28 cellular contexts compared by ENCODE assay signal in the genomic region with DNA sequence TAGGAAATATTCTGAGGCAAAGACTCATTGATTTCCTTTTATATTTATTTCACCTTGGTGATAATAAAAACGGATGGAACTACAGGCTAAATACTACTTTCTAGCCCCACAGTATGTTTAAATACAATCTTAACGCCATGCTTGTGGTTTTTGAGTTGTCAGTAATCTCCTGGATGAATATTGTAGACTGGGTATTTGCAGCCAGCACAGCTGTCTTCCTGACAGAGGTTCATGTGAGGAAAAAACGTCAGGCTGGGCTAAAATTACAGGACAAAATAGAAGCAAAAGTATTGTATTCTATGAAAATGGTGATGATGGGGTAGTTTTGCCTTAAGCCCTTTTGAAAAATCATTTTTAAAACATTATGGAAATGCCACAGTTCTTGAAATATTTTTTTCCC.
"Had no signal": no experiment of that assay in that cellular context is flagged by ENCODE, and none has a peak within 500 bp of the region (broad histone marks: within the 10 kb centered on the region; RNA-seq: fewer than 3 reads in every experiment).

No MANE protein-coding gene starts in this region.

- ATAC-seq: activated CD8-positive, alpha-beta T cell treated with anti-CD3 and anti-CD28 coated beads, Interleukin-2, amount 10 ng/mL, durations not matched to agents 7 days and 5 days; body of pancreas; WTC11 had no signal

- FAIRE-seq: bronchial epithelial cell had no signal

- H3K4me3 ChIP-seq: adrenal gland, body of pancreas, Peyer's patch had no signal

- H3K27me3 ChIP-seq: adrenal gland, body of pancreas, Peyer's patch had no signal

- DNase-seq: activated CD4-positive, alpha-beta T cell treated with anti-CD3 and anti-CD28 coated beads for 48 hours; activated CD4-positive, alpha-beta T cell treated with anti-CD3 and anti-CD28 coated beads, Interleukin-2, amount 50 U/mL, for 4 hours; activated CD4-positive, CD25-positive, alpha-beta regulatory T cell treated with anti-CD3 and anti-CD28 coated beads, Interleukin-2, amount 50 U/mL, for 72 hours; activated CD8-positive, alpha-beta memory T cell treated with anti-CD3 and anti-CD28 coated beads, Interleukin-2, amount 50 U/mL, for 48 hours; activated CD8-positive, alpha-beta T cell treated with anti-CD3 and anti-CD28 coated beads, Interleukin-2, amount 10 ng/mL, durations not matched to agents 7 days and 5 days; activated naive CD4-positive, alpha-beta T cell treated with anti-CD3 and anti-CD28 coated beads, Interleukin-2, amount 50 U/mL, for 16 hours; activated naive CD8-positive, alpha-beta T cell treated with anti-CD3 and anti-CD28 coated beads, Interleukin-2, amount 10 ng/mL, durations not matched to agents 7 days and 5 days; activated T-cell treated with anti-CD3 and anti-CD28 coated beads, Interleukin-2, amount 50 U/mL, for 1 hour; adrenal gland; aorta; body of pancreas; central memory CD4-positive, alpha-beta T cell; MM.1S; NCI-H1105 treated with DMSO at 0.1 percent for 48 hours; NCI-H1436 treated with DMSO at 0.1 percent for 48 hours; NCI-H187; NCI-H2081; NCI-H226; NCI-H510A; NCI-H526 treated with DMSO at 0.1 percent for 48 hours; NCI-H82; OCI-M1; Peyer's patch; SHP77 had no signal

- H3K27ac ChIP-seq: adrenal gland, body of pancreas, KMS-11, Peyer's patch, RWPE1 had no signal

- H3K4me2 ChIP-seq: KMS-11 had no signal

- H3K36me3 ChIP-seq: adrenal gland, Peyer's patch had no signal

- H3K9me3 ChIP-seq: adrenal gland, body of pancreas, Peyer's patch had no signal

- H3K9ac ChIP-seq: KMS-11 had no signal

- H3K4me1 ChIP-seq: adrenal gland, body of pancreas, Peyer's patch had no signal
